24 cellular contexts compared by ENCODE assay signal in the genomic region with DNA sequence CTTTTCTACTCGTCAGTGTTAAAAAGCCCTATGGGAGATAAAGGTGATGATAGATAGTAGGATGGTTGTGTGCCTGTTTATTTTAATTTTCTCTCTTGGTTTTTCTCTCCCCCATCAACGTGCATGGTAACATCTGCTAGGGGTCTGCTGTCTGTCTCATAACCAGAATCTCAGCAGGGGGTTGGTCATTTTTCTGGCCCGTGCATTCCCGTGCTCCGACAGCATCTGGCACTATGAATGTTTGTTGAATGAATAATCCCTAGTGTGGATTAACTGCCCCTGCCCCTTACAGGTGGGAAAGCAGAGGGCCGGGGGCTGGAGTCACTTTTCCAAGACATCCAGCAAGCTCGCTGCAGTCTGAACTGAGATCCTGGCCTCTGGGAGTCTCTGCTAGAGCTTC. TPM values are rescaled to one million over a fixed set of nuclear protein-coding genes. Genes with fewer than 3 reads are reported as not detected.
"Had no signal": no experiment of that assay in that cellular context is flagged by ENCODE, and none has a peak within 500 bp of the region (broad histone marks: within the 10 kb centered on the region; RNA-seq: fewer than 3 reads in every experiment).

No MANE protein-coding gene starts in this region.

- DNase-seq: effector CD4-positive, alpha-beta T cell; foreskin melanocyte; heart left ventricle; hippocampal formation; naive B cell; psoas muscle; retina; stimulated activated CD4-positive, alpha-beta T cell treated with anti-CD3 and anti-CD28 coated beads, Interleukin-2, amount 100 ng/mL, for 24 hours; stimulated activated naive CD4-positive, alpha-beta T cell; stomach; substantia nigra; transverse colon had no signal

- H3K27ac ChIP-seq: coronary artery, heart left ventricle, neutrophil, psoas muscle, stomach, thoracic aorta, transverse colon had no signal

- H3K36me3 ChIP-seq: heart left ventricle, neutrophil, stomach, thoracic aorta, transverse colon had no signal

- H3K4me1 ChIP-seq: psoas muscle, transverse colon had no signal

- H3K4me3 ChIP-seq: coronary artery, heart left ventricle, psoas muscle, stomach, thoracic aorta, transverse colon had no signal

- H3K9me3 ChIP-seq: heart left ventricle, neutrophil, psoas muscle, stomach, thoracic aorta, transverse colon had no signal

RNA-seq across cellular contexts. Expression of gene CA5A, which starts 6.3 kb away (rescaled TPM):
- total RNA-seq: dermis microvascular lymphatic vessel endothelial cell, endodermal cell, endothelial cell of umbilical vein, kidney epithelial cell, lung microvascular endothelial cell, osteoblast, sciatic nerve, skeletal muscle tissue, stomach, thoracic aorta, transverse colon, urinary bladder had no signal
- polyA plus RNA-seq: endothelial cell of umbilical vein, psoas muscle, stomach, urinary bladder had no signal
